ENCODE assay signal across 29 cellular contexts in the genomic region with DNA sequence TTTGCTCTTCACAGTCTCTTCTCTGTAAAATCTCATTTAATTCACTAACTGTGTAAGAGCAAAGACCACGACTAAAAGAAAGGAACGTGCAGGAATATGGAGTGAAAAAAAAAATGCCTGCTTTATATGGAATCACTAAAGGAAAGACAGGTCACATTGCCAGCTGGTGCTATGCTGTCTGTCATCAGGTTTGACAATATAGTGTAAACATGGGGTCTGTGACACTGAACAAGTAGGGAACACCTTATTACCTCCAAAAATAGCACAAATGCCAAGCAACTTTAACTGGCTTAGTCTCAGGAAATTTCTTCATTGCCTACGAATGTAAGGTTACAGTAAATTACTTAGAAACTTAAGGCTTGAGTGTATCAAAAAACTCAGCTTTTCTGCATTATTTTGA.
"Had no signal": no experiment of that assay in that cellular context is flagged by ENCODE, and none has a peak within 500 bp of the region (broad histone marks: within the 10 kb centered on the region; RNA-seq: fewer than 3 reads in every experiment).

No MANE protein-coding gene starts in this region.

- ATAC-seq: activated CD8-positive, alpha-beta T cell treated with anti-CD3 and anti-CD28 coated beads for 36 hours; activated naive CD4-positive, alpha-beta T cell treated with anti-CD3 and anti-CD28 coated beads, Interleukin-2, amount 50 U/mL, for 72 hours; activated T-cell treated with anti-CD3 and anti-CD28 coated beads, Interleukin-2, amount 50 U/mL, for 4 hours; activated T-cell treated with anti-CD3 and anti-CD28 coated beads, Interleukin-2, amount 50 U/mL, for 72 hours; activated T-helper 17 cell treated with anti-CD3 and anti-CD28 coated beads, Interleukin-2, amount 50 U/mL, for 72 hours; body of pancreas had no signal

- DNase-seq: activated B cell treated with CpG ODN at 0.5 μM for 24 hours; activated CD4-positive, alpha-beta memory T cell treated with anti-CD3 and anti-CD28 coated beads for 36 hours; activated CD4-positive, alpha-beta T cell treated with anti-CD3 and anti-CD28 coated beads for 4 hours; activated CD4-positive, alpha-beta T cell treated with anti-CD3 and anti-CD28 coated beads, Interleukin-2, amount 10 ng/mL, durations not matched to agents 24 days and 14 days; activated CD4-positive, alpha-beta T cell treated with anti-CD3 and anti-CD28 coated beads, Interleukin-2, amount 50 U/mL, for 1 hour; activated CD4-positive, alpha-beta T cell treated with anti-CD3 and anti-CD28 coated beads, Interleukin-2, amount 50 U/mL, for 4 hours; activated CD4-positive, CD25-positive, alpha-beta regulatory T cell treated with anti-CD3 and anti-CD28 coated beads, Interleukin-2, amount 50 U/mL, for 72 hours; activated CD8-positive, alpha-beta memory T cell treated with anti-CD3 and anti-CD28 coated beads, Interleukin-2, amount 50 U/mL, for 4 hours; activated CD8-positive, alpha-beta T cell treated with anti-CD3 and anti-CD28 coated beads for 36 hours; activated effector memory CD4-positive, alpha-beta T cell treated with anti-CD3 and anti-CD28 coated beads, Interleukin-2, amount 50 U/mL, for 16 hours; activated gamma-delta T cell treated with Interleukin-2 at 50 U/mL for 16 hours; activated naive CD4-positive, alpha-beta T cell; activated naive CD4-positive, alpha-beta T cell treated with anti-CD3 and anti-CD28 coated beads for 36 hours; activated naive CD4-positive, alpha-beta T cell treated with anti-CD3 and anti-CD28 coated beads, Interleukin-2, amount 50 U/mL, for 16 hours; activated naive CD8-positive, alpha-beta T cell treated with anti-CD3 and anti-CD28 coated beads for 36 hours; activated T-cell treated with anti-CD3 and anti-CD28 coated beads for 4 hours; activated T-cell treated with anti-CD3 and anti-CD28 coated beads, Interleukin-2, amount 50 U/mL, for 1 hour; activated T-cell treated with anti-CD3 and anti-CD28 coated beads, Interleukin-2, amount 50 U/mL, for 4 hours; activated T-cell treated with anti-CD3 and anti-CD28 coated beads, Interleukin-2, amount 50 U/mL, for 72 hours; adrenal gland; amniotic stem cell; aorta; body of pancreas; brain microvascular endothelial cell; caudate nucleus; T-helper 2 cell; T-helper 9 cell had no signal
